In the genomic region with DNA sequence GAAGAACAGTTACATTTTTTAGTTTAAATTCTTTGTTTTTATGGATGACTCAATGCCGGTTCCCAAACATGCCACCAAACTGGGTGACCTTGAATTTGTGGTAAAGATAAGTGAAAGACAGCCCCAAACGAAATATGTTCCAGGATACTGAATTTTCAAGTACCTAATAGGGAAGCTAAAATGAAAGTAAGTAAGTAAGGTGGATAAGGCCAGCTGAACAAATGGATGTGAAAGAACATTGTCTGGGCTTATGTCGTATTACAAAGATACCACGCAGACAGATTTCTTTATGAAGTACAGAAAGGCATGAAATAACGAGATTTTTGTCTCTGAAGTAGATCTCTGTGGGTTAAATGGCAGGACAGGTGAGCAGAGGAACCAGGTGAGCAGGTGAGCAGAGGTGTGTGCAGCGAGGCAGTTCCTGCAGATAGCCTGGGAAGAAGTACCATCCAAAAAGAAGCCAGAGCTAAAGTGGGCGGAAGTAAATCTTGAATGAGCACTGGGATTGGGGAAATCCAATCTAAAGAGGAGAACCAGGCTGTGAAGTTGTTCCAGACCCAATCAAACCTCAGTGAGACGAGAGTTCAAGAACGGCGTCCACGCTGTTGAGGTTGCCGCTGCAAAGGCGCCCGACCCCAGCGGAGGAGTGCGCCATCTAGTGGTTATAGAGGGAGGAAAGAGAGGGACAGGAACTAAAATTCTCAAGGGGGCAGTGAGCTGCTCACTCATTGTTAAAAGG, we compare ENCODE assay signal across 8 cellular contexts. TPM values are rescaled to one million over a fixed set of nuclear protein-coding genes. Genes with fewer than 3 reads are reported as not detected.
A peak's percentile ranks its signal among the peaks of the same experiment; 100 is the strongest.
DNase-seq lines count a peak whose midpoint lies in the region; ATAC-seq and TF ChIP-seq lines count a peak whose summit lies in the region.

No MANE protein-coding gene starts in this region.

- 6 to 7% methylated on average over 16 of the region's 16 CpGs for WGBS in GM23248 (ENCODE audit: low coverage in 1 of 2, low lambda C conversion rate in 2 of 2, missing lambda C conversion rate in 2 of 2), 2 experiments
- WGBS in psoas muscle, 3 donors = 20 to 27% (median 23%) methylated on average over 16 of the region's 16 CpGs

- peak; percentile 86 for TF ChIP-seq CTCF in psoas muscle (IDR thresholded peaks at IDR 0.05)

- H3K27ac ChIP-seq in GM23248 (no peak overlapping the region), psoas muscle (no peak overlapping the region)

- H4K20me1 ChIP-seq in GM23248 (ENCODE audit: insufficient read depth) = no peaks in the 10 kb centered on the region

- 0 out of 2 replicates have a peak, but pooled peaks cover 6% of the 10 kb centered on the region for H3K4me1 ChIP-seq in GM23248 (ENCODE audit: insufficient read depth)
- no peaks in the 10 kb centered on the region for H3K4me1 ChIP-seq in psoas muscle

- H3K4me2 ChIP-seq in GM23248 (ENCODE audit: unreplicated experiment) = peak overlapping the region; percentile 19

- no peaks in the 10 kb centered on the region for H3K36me3 ChIP-seq in GM23248 (ENCODE audit: low read depth)
- no peaks in the 10 kb centered on the region for H3K36me3 ChIP-seq in psoas muscle (ENCODE audit: insufficient read depth in 1 of 2, low read depth in 1 of 2)

- no peaks in the 10 kb centered on the region for H3K9me3 ChIP-seq in GM23248 (ENCODE audit: low read depth)
- H3K9me3 ChIP-seq in psoas muscle = no peaks in the 10 kb centered on the region

- no peaks in the 10 kb centered on the region for H3F3A ChIP-seq in GM23248 (ENCODE audit: insufficient read depth)

- no peak overlapping the region for H3K9ac ChIP-seq in GM23248

- H3K27me3 ChIP-seq in GM23248 (replicated peaks; ENCODE audit: insufficient read depth) (no peaks in the 10 kb centered on the region), psoas muscle (ENCODE audit: insufficient read depth in 3 of 3, low read length in 2 of 3) (no peaks in the 10 kb centered on the region)

- DNase-seq in ELR (ENCODE audit: low read depth) (peak; percentile 75), GM23248 (peak; percentile 87), LHCN-M2 (ENCODE audit: low read depth) (peak; percentile 66), SIG-M5 treated with dmso at 0.1 percent for 504 hours (lab: John Stamatoyannopoulos, UW; ENCODE audit: unreplicated experiment) (peak; percentile 73), germinal center (ENCODE audit: low spot score) (peak; percentile 69), psoas muscle (peak; percentile 65 to 69)
- DNase-seq in activated effector memory CD4-positive, alpha-beta T cell treated with anti-CD3 and anti-CD28 coated beads, Interleukin-2, amount 50 U/mL, for 16 hours = peak; percentile 89
- no peak for DNase-seq in NK-92 treated with Interleukin-12 subunit alpha and Interleukin-12 subunit beta, amount 100 ng/mL, for 24 hours (lab: John Stamatoyannopoulos, UW)

- no peaks in the 10 kb centered on the region for H3K9me2 ChIP-seq in GM23248 (ENCODE audit: insufficient read depth)

- in situ Hi-C loops in GM23248 (cut with MboI) = no loop called here

- H3K79me2 ChIP-seq in GM23248 (ENCODE audit: insufficient read depth) = no peaks in the 10 kb centered on the region

- intact Hi-C loops in psoas muscle (cut with DNase I) = loop anchor here (2.0 to 10.0 kb wide), 2 partner anchors 329 to 333 kb away; no protein-coding TSS in a partner anchor

- H3K4me3 ChIP-seq in GM23248 (0 out of 2 replicates have a peak overlapping the region, but pooled peaks have one; percentile 32), psoas muscle (no peak overlapping the region)

- peak; percentile 65 to 86 (median 80) for ATAC-seq in psoas muscle

- H2AFZ ChIP-seq in GM23248 = peak overlapping the region; percentile 20; the same call in 1 of the 2 replicates

RNA-seq across cellular contexts. Expression of a gene that starts 19.6 kb away (rescaled TPM):
- not detected in 2 replicates for total RNA-seq in GM23248 (2014; rRNA removed; shearing (Covaris generic))
- polyA plus RNA-seq in GM23248 (2016; fragmentation: Nextera tagmentation; extraction: Ambion mirVana) = 0.16 TPM in 1 of 2 replicates, not detected in the other
- 0.11 and 0.13 TPM in 2 replicates for total RNA-seq in LHCN-M2 (2014; rRNA removed)
- 0.26 TPM for polyA plus RNA-seq in LHCN-M2 (2012)
- total RNA-seq in psoas muscle = 1 to 10 TPM in 3 of 4 donors, under 1 TPM in 1; 0.80 to 3.1 (median 1.9) TPM
- polyA plus RNA-seq in psoas muscle = under 1 TPM; 0.20 to 0.75 (median 0.46) TPM
